ENCODE assay signal across 13 cellular contexts in the genomic region with DNA sequence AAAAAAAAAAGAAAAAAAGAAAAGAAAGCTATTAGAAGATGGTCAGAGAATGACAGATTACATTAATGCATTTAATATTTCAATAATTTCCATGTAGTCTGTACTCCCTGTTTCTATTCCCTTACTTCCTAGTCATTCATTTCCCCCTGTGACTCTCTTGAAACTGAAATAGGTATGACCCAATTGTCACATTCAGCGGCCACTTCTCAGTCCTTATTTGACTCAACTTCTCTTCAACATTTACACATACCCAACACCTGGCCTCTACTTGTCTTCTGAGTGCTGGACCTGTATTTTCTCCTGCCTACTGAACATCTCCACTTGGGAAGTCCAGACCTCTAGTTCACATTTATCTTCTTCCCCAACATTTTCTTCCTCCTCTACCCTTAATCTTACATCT. TPM values are rescaled to one million over a fixed set of nuclear protein-coding genes. Genes with fewer than 3 reads are reported as not detected.
DNase-seq lines count a peak whose midpoint lies in the region; ATAC-seq, FAIRE-seq and TF ChIP-seq lines count a peak whose summit lies in the region.
"Had no signal": no experiment of that assay in that cellular context is flagged by ENCODE, and none has a peak within 500 bp of the region (broad histone marks: within the 10 kb centered on the region; RNA-seq: fewer than 3 reads in every experiment).

No MANE protein-coding gene starts in this region.

- no peak overlapping the region for H3K4me3 ChIP-seq in gastrocnemius medialis

- no peaks in the 10 kb centered on the region for H3K27me3 ChIP-seq in gastrocnemius medialis

- H3K27me3 Mint-ChIP-seq in activated CD8-positive, alpha-beta memory T cell treated with anti-CD3 and anti-CD28 coated beads, Interleukin-2, amount 10 ng/mL, durations not matched to agents 7 days and 5 days, result peaks cover 2% of the 10 kb centered on the region
- H3K27me3 Mint-ChIP-seq in chondrocyte (ENCODE audit: low read depth), result no peaks in the 10 kb centered on the region
- H3K27me3 Mint-ChIP-seq: natural killer cell treated with Interleukin-12 subunit alpha and Interleukin-12 subunit beta and Interleukin-15 and Interleukin-18, amount 100 ng/mL, for 72 hours had no signal

- peaks cover 12% of the 10 kb centered on the region for H3K4me1 Mint-ChIP-seq in activated CD8-positive, alpha-beta memory T cell treated with anti-CD3 and anti-CD28 coated beads, Interleukin-2, amount 10 ng/mL, durations not matched to agents 7 days and 5 days
- peaks cover 31% of the 10 kb centered on the region for H3K4me1 Mint-ChIP-seq in chondrocyte (ENCODE audit: low read depth)

- H3K9me3 Mint-ChIP-seq in activated CD8-positive, alpha-beta memory T cell treated with anti-CD3 and anti-CD28 coated beads, Interleukin-2, amount 10 ng/mL, durations not matched to agents 7 days and 5 days (ENCODE audit: low read depth), result no peaks in the 10 kb centered on the region
- H3K9me3 Mint-ChIP-seq in chondrocyte (ENCODE audit: low read depth), result no peaks in the 10 kb centered on the region
- H3K9me3 Mint-ChIP-seq: natural killer cell treated with Interleukin-12 subunit alpha and Interleukin-12 subunit beta and Interleukin-15 and Interleukin-18, amount 100 ng/mL, for 72 hours had no signal

- H3K4me3 Mint-ChIP-seq in activated CD8-positive, alpha-beta memory T cell treated with anti-CD3 and anti-CD28 coated beads, Interleukin-2, amount 10 ng/mL, durations not matched to agents 7 days and 5 days, result no peak overlapping the region
- H3K4me3 Mint-ChIP-seq in chondrocyte (ENCODE audit: unreplicated experiment), result no peak overlapping the region
- H3K4me3 Mint-ChIP-seq: immature natural killer cell; natural killer cell treated with Interleukin-12 subunit alpha and Interleukin-12 subunit beta and Interleukin-15 and Interleukin-18, amount 100 ng/mL, for 72 hours had no signal

- peak; percentile 49 for ATAC-seq in activated CD8-positive, alpha-beta memory T cell treated with anti-CD3 and anti-CD28 coated beads, Interleukin-2, amount 10 ng/mL, durations not matched to agents 7 days and 5 days
- ATAC-seq in GM21447 (IDR thresholded peaks at IDR 0.05; ENCODE audit: unreplicated experiment) (peak; percentile 93), HG03108 (IDR thresholded peaks at IDR 0.05; ENCODE audit: unreplicated experiment) (peak; percentile 94), gastrocnemius medialis (peak; percentile 75 to 87)

- FAIRE-seq in D721Med (lab: Jason Lieb, UNC), result no peak
- FAIRE-seq: astrocyte had no signal

- H3K9me3 ChIP-seq in gastrocnemius medialis, result no peaks in the 10 kb centered on the region

- no peak for TF ChIP-seq CTCF in gastrocnemius medialis (IDR thresholded peaks at IDR 0.05 in 4 of 5, conservative IDR thresholded peaks at IDR 0.05 in 1 of 5)
- TF ChIP-seq CTCF in D721Med (IDR thresholded peaks at IDR 0.05; ENCODE audit: insufficient read depth, missing control alignments), result no peak
- TF ChIP-seq CTCF in chondrocyte (IDR thresholded peaks at IDR 0.05), result no peak

- CTCF ChIA-PET in activated CD8-positive, alpha-beta memory T cell treated with anti-CD3 and anti-CD28 coated beads, Interleukin-2, amount 10 ng/mL, durations not matched to agents 7 days and 5 days (lab: Charles Lee), result interaction anchor here (1.0 kb wide), 1 partner anchor 65 kb away, joined by 4 read pairs; no protein-coding TSS in a partner anchor

- in situ Hi-C loops in gastrocnemius medialis (cut with MboI; ENCODE audit: low sequenced_read_pairs in 4 of 4), result no loop called here

- no peak overlapping the region for H3K27ac Mint-ChIP-seq in activated CD8-positive, alpha-beta memory T cell treated with anti-CD3 and anti-CD28 coated beads, Interleukin-2, amount 10 ng/mL, durations not matched to agents 7 days and 5 days
- H3K27ac Mint-ChIP-seq in chondrocyte (ENCODE audit: unreplicated experiment), result no peak overlapping the region
- H3K27ac Mint-ChIP-seq: natural killer cell treated with Interleukin-12 subunit alpha and Interleukin-12 subunit beta and Interleukin-15 and Interleukin-18, amount 100 ng/mL, for 72 hours had no signal

- H3K4me1 ChIP-seq in gastrocnemius medialis, result peaks cover 21 to 42% of the 10 kb centered on the region in 2 donors

- H3K36me3 Mint-ChIP-seq in activated CD8-positive, alpha-beta memory T cell treated with anti-CD3 and anti-CD28 coated beads, Interleukin-2, amount 10 ng/mL, durations not matched to agents 7 days and 5 days, result peaks cover 18% of the 10 kb centered on the region
- H3K36me3 Mint-ChIP-seq in chondrocyte (ENCODE audit: low read depth), result peaks cover 6% of the 10 kb centered on the region

- no peak for TF ChIP-seq POLR2A in gastrocnemius medialis (IDR thresholded peaks at IDR 0.05)

- no peak for DNase-seq in activated CD8-positive, alpha-beta memory T cell treated with anti-CD3 and anti-CD28 coated beads, Interleukin-2, amount 10 ng/mL, durations not matched to agents 7 days and 5 days
- DNase-seq in activated CD8-positive, alpha-beta memory T cell treated with anti-CD3 and anti-CD28 coated beads, Interleukin-2, amount 50 U/mL, for 48 hours, result no peak
- DNase-seq in gastrocnemius medialis (no peak), AG08395 (ENCODE audit: low spot score) (no peak), D721Med (ENCODE audit: insufficient read length, low spot score) (no peak), chondrocyte (ENCODE audit: low spot score) (no peak)
- DNase-seq: immature natural killer cell; NCI-H1105 treated with DMSO at 0.1 percent for 48 hours; stimulated activated naive CD4-positive, alpha-beta T cell had no signal

- no peaks in the 10 kb centered on the region for H3K36me3 ChIP-seq in gastrocnemius medialis

- no peak overlapping the region for H3K27ac ChIP-seq in gastrocnemius medialis

- intact Hi-C loops in gastrocnemius medialis (cut with DNase I; ENCODE audit: low total_unique reads), result no loop called here

RNA-seq across cellular contexts. Expression of a gene that starts 7.2 kb away (rescaled TPM):
- total RNA-seq in activated CD8-positive, alpha-beta memory T cell treated with anti-CD3 and anti-CD28 coated beads, Interleukin-2, amount 10 ng/mL, durations not matched to agents 7 days and 5 days, result 10 to 100 TPM; 14.5 to 14.7 TPM
- total RNA-seq in gastrocnemius medialis, result 10 to 100 TPM; 18.6 to 28.7 (median 20.8) TPM
- total RNA-seq in chondrocyte, result 35.5 to 44.7 TPM (median 41.8 TPM) in 3 replicates
